10 cellular contexts compared by ENCODE assay signal in genomic region chr5:149517461-149518122, GRCh38. TPM values are rescaled to one million over a fixed set of nuclear protein-coding genes. Genes with fewer than 3 reads are reported as not detected.
A peak's percentile ranks its signal among the peaks of the same experiment; 100 is the strongest.
DNase-seq lines count a peak whose midpoint lies in the region; ATAC-seq and TF ChIP-seq lines count a peak whose summit lies in the region.
"Had no signal": no experiment of that assay in that cellular context is flagged by ENCODE, and none has a peak within 500 bp of the region (broad histone marks: within the 10 kb centered on the region; RNA-seq: fewer than 3 reads in every experiment).

No MANE protein-coding gene starts in this region.

- DNase-seq in GM23248 = peak; percentile 68
- peak; percentile 40 for DNase-seq in amniotic epithelial cell (ENCODE audit: low read depth)
- no peak for DNase-seq in left cardiac atrium
- DNase-seq in prostate gland (ENCODE audit: low spot score) = peak; percentile 32
- DNase-seq in NCI-H226 = no peak
- DNase-seq in stimulated activated CD4-positive, alpha-beta T cell treated with anti-CD3 and anti-CD28 coated beads, Interleukin-4, amount 100 ng/mL, for 1 hour = no peak
- no peak for DNase-seq in DMS79 (lab: John Stamatoyannopoulos, UW)
- no peak for DNase-seq in HT-29 (ENCODE audit: low spot score)
- DNase-seq: activated B cell treated with CpG ODN at 0.5 μM for 24 hours, GF-D8 had no signal

- H3K27me3 ChIP-seq in GM23248 (replicated peaks; ENCODE audit: insufficient read depth) (no peaks in the 10 kb centered on the region), prostate gland (replicated peaks; ENCODE audit: insufficient read depth) (no peaks in the 10 kb centered on the region)

- peaks cover 100% of the 10 kb centered on the region for H3K79me2 ChIP-seq in GM23248 (ENCODE audit: insufficient read depth)

- no peak overlapping the region; the same call in 1 of the 2 replicates for H2AFZ ChIP-seq in GM23248

- intact Hi-C loops in left cardiac atrium (cut with DNase I) (no loop called here), prostate gland (cut with DNase I) (no loop called here)

- H3K4me2 ChIP-seq in GM23248 (ENCODE audit: unreplicated experiment) = peak overlapping the region; percentile 71

- ATAC-seq in left cardiac atrium = peak; percentile 11 to 50

- H3K36me3 ChIP-seq in GM23248 (ENCODE audit: low read depth) (peaks cover 44% of the 10 kb centered on the region), prostate gland (no peaks in the 10 kb centered on the region)

- H3K9me3 ChIP-seq in GM23248 (ENCODE audit: low read depth) = no peaks in the 10 kb centered on the region
- H3K9me3 ChIP-seq in prostate gland = no peaks in the 10 kb centered on the region

- H3K27ac ChIP-seq in GM23248 = peak overlapping the region; percentile 76
- peak overlapping the region in 1 of 2 donors; percentile 40 for H3K27ac ChIP-seq in prostate gland

- H3K4me1 ChIP-seq in GM23248 (ENCODE audit: insufficient read depth) = peaks cover 69% of the 10 kb centered on the region
- peaks cover 17% of the 10 kb centered on the region for H3K4me1 ChIP-seq in prostate gland (replicated peaks)

- no peak for TF ChIP-seq POLR2A in prostate gland (IDR thresholded peaks at IDR 0.05)

- H3K9ac ChIP-seq in GM23248 = peak overlapping the region; percentile 51

- H3K4me3 ChIP-seq in GM23248 = peak overlapping the region; percentile 43
- no peak overlapping the region for H3K4me3 ChIP-seq in prostate gland

- H4K20me1 ChIP-seq in GM23248 (ENCODE audit: insufficient read depth) = peaks cover 13% of the 10 kb centered on the region

- in situ Hi-C loops in GM23248 (cut with MboI) = no loop called here

- peaks cover 83% of the 10 kb centered on the region for H3F3A ChIP-seq in GM23248 (ENCODE audit: insufficient read depth)

- WGBS in GM23248 (ENCODE audit: low coverage in 1 of 2, low lambda C conversion rate in 2 of 2, missing lambda C conversion rate in 2 of 2), 2 experiments = 34 to 41% methylated on average over 5 of the region's 5 CpGs
- 34% methylated on average over 5 of the region's 5 CpGs for whole genome bisulfite sequencing in prostate gland

- TF ChIP-seq CTCF in prostate gland (IDR thresholded peaks at IDR 0.05) = no peak

- no peaks in the 10 kb centered on the region for H3K9me2 ChIP-seq in GM23248 (ENCODE audit: insufficient read depth)

RNA-seq across cellular contexts. Expression of gene CSNK1A1, which starts 33.6 kb away (rescaled TPM):
- 415 and 428 TPM in 2 replicates for total RNA-seq in GM23248 (2014; rRNA removed; shearing (Covaris generic))
- polyA plus RNA-seq in GM23248 (2016; fragmentation: Nextera tagmentation; extraction: Ambion mirVana) = 225 and 228 TPM in 2 replicates
- total RNA-seq in left cardiac atrium (100 to 1,000 TPM; 212 to 342 TPM), prostate gland (100 to 1,000 TPM; 219 to 269 TPM)
- total RNA-seq in HT-29 (2014; rRNA removed; shearing (Covaris generic)) = 318 and 376 TPM in 2 replicates

Comparison
In these comparisons a context has a peak if more than half of its experiments do, and no peak if none do; other contexts are left out.
1. DNase-seq: peak in GM23248 (single experiment), amniotic epithelial cell (single experiment) and prostate gland (single experiment); none in left cardiac atrium (single experiment), NCI-H226 (single experiment), stimulated activated CD4-positive, alpha-beta T cell treated with anti-CD3 and anti-CD28 coated beads, Interleukin-4, amount 100 ng/mL, for 1 hour (single experiment), DMS79 (single experiment) and HT-29 (single experiment).